ENCODE assay signal across 23 cellular contexts in the genomic region with DNA sequence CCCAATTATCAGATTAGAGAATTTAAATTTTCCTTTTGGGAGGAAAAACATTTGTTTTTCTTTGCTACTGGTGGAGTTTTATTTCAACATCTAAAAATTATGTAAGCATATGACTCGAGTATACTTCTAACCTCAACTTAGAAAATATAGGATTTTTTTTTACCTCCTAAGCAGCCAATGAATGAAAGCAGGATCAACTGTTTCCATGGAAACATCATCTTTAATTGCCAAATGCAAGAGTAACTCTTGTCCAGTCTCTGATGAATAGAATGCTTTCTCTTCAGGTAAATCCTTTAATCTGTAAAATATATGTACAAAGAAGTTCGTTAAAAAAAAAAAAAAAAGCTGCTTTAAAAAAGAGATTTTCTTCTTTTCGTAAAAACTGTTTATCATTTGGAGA.
"Had no signal": no experiment of that assay in that cellular context is flagged by ENCODE, and none has a peak within 500 bp of the region (broad histone marks: within the 10 kb centered on the region; RNA-seq: fewer than 3 reads in every experiment).

No MANE protein-coding gene starts in this region.

- H3K9me3 Mint-ChIP-seq: mesothelial cell of epicardium had no signal

- H3K27me3 ChIP-seq: colonic mucosa, dorsolateral prefrontal cortex, esophagus muscularis mucosa, gastrocnemius medialis, heart right ventricle, left lung had no signal

- H3K4me3 ChIP-seq: colonic mucosa, dorsolateral prefrontal cortex, esophagus muscularis mucosa, gastrocnemius medialis, heart right ventricle, left lung, lower lobe of right lung had no signal

- DNase-seq: colonic mucosa; cortex of kidney; dermis blood vessel endothelial cell; dorsolateral prefrontal cortex; effector CD4-positive, alpha-beta T cell; effector memory CD4-positive, alpha-beta T cell; foreskin melanocyte; gastrocnemius medialis; glutamatergic neuron; head of caudate nucleus; heart right ventricle; hippocampal formation; left cardiac atrium; left lung; left ventricle myocardium superior; lower lobe of right lung; mesenchymal stem cell; naive thymus-derived CD4-positive, alpha-beta T cell; natural killer cell had no signal

- H3K27ac Mint-ChIP-seq: mesothelial cell of epicardium; naive thymus-derived CD4-positive, alpha-beta T cell; natural killer cell had no signal

- FAIRE-seq: endothelial cell of umbilical vein, keratinocyte had no signal

- ATAC-seq: gastrocnemius medialis; heart right ventricle; left cardiac atrium; left lung; left ventricle myocardium superior; lower lobe of right lung; naive thymus-derived CD4-positive, alpha-beta T cell; natural killer cell had no signal

- H3K36me3 Mint-ChIP-seq: mesothelial cell of epicardium; naive thymus-derived CD4-positive, alpha-beta T cell; natural killer cell had no signal

- H3K27me3 Mint-ChIP-seq: naive thymus-derived CD4-positive, alpha-beta T cell had no signal

- H3K4me1 ChIP-seq: colonic mucosa, esophagus muscularis mucosa, gastrocnemius medialis, heart right ventricle, left lung, lower lobe of right lung had no signal

- H3K4me3 Mint-ChIP-seq: mesothelial cell of epicardium; naive thymus-derived CD4-positive, alpha-beta T cell; natural killer cell had no signal

- H3K27ac ChIP-seq: colonic mucosa, dorsolateral prefrontal cortex, esophagus muscularis mucosa, gastrocnemius medialis, heart right ventricle, left lung, lower lobe of right lung had no signal

- H3K4me1 Mint-ChIP-seq: mesothelial cell of epicardium; naive thymus-derived CD4-positive, alpha-beta T cell; natural killer cell had no signal

- H3K36me3 ChIP-seq: colonic mucosa, esophagus muscularis mucosa, gastrocnemius medialis, heart right ventricle, left lung, lower lobe of right lung had no signal

- H3K9me3 ChIP-seq: colonic mucosa, esophagus muscularis mucosa, gastrocnemius medialis, heart right ventricle, left lung, lower lobe of right lung had no signal
